8 cellular contexts compared by ENCODE assay signal in genomic region chr7:27173412-27174076, GRCh38. TPM values are rescaled to one million over a fixed set of nuclear protein-coding genes. Genes with fewer than 3 reads are reported as not detected.
DNase-seq lines count a peak whose midpoint lies in the region; ATAC-seq and TF ChIP-seq lines count a peak whose summit lies in the region.

No MANE protein-coding gene starts in this region.

- intact Hi-C loops in activated T-helper 2 cell treated with anti-CD3 and anti-CD28 coated beads, Interferon-gamma antibody, Interleukin-2, Interleukin-4, amounts not matched to agents 10 μg/mL and 5 μg/mL and 100 μg/mL, durations not matched to agents 14 hours and 24 hours and 36 hours (cut with micrococcal nuclease), result no loop called here

- no peak for TF ChIP-seq RAD21 in neural cell (conservative IDR thresholded peaks at IDR 0.05)

- H3K4me3 Mint-ChIP-seq in effector memory CD8-positive, alpha-beta T cell, result peak overlapping the region; percentile 76 to 77
- no peak overlapping the region for H3K4me3 Mint-ChIP-seq in activated T-helper 2 cell treated with anti-CD3 and anti-CD28 coated beads, Interferon-gamma antibody, Interleukin-2, Interleukin-4, amounts not matched to agents 10 μg/mL and 5 μg/mL and 100 μg/mL, durations not matched to agents 14 hours and 24 hours and 36 hours (ENCODE audit: low read depth)

- H3F3A ChIP-seq in neural cell (ENCODE audit: insufficient read depth, low read length, poor library complexity, severe bottlenecking), result no peaks in the 10 kb centered on the region

- H3K27ac ChIP-seq in neural cell (ENCODE audit: low read length), result no peak overlapping the region

- H3K79me2 ChIP-seq in neural cell (replicated peaks; ENCODE audit: insufficient read depth, low read length), result no peaks in the 10 kb centered on the region

- peaks cover 66 to 91% of the 10 kb centered on the region in 2 donors for H3K27me3 Mint-ChIP-seq in effector memory CD8-positive, alpha-beta T cell
- peaks cover 60% of the 10 kb centered on the region for H3K27me3 Mint-ChIP-seq in activated T-helper 2 cell treated with anti-CD3 and anti-CD28 coated beads, Interferon-gamma antibody, Interleukin-2, Interleukin-4, amounts not matched to agents 10 μg/mL and 5 μg/mL and 100 μg/mL, durations not matched to agents 14 hours and 24 hours and 36 hours (ENCODE audit: low read depth)

- TF ChIP-seq EP300 in neural cell (conservative IDR thresholded peaks at IDR 0.05; ENCODE audit: poor library complexity, severe bottlenecking), result no peak

- H2AFZ ChIP-seq in neural cell (ENCODE audit: low read depth, low read length), result no peak overlapping the region

- H3K36me3 Mint-ChIP-seq in effector memory CD8-positive, alpha-beta T cell (ENCODE audit: insufficient read depth), result peaks cover 22% of the 10 kb centered on the region
- H3K36me3 Mint-ChIP-seq in activated T-helper 2 cell treated with anti-CD3 and anti-CD28 coated beads, Interferon-gamma antibody, Interleukin-2, Interleukin-4, amounts not matched to agents 10 μg/mL and 5 μg/mL and 100 μg/mL, durations not matched to agents 14 hours and 24 hours and 36 hours (ENCODE audit: low read depth), result no peaks in the 10 kb centered on the region

- H3K9ac ChIP-seq in neural cell (ENCODE audit: low read length), result no peak overlapping the region

- peak; percentile 83 for DNase-seq in DMS 273 (lab: John Stamatoyannopoulos, UW; ENCODE audit: unreplicated experiment)
- DNase-seq in DMS 273 treated with DMSO at 0.1 percent for 48 hours (lab: John Stamatoyannopoulos, UW), result no peak
- DNase-seq in NCI-H2171 treated with DMSO at 0.1 percent for 48 hours (lab: John Stamatoyannopoulos, UW), result peak; percentile 42
- peak in 1 of 3 experiments; percentile 37 for DNase-seq in effector memory CD8-positive, alpha-beta T cell
- no peak for DNase-seq in H4 (ENCODE audit: low spot score)
- DNase-seq in SIG-M5 (lab: John Stamatoyannopoulos, UW), result no peak
- no peak for DNase-seq in activated T-helper 2 cell treated with anti-CD3 and anti-CD28 coated beads, Interferon-gamma antibody, Interleukin-2, Interleukin-4, amounts not matched to agents 10 μg/mL and 5 μg/mL and 100 μg/mL, durations not matched to agents 14 hours and 24 hours and 36 hours (ENCODE audit: low spot score)

- peak; percentile 77 for ATAC-seq in effector memory CD8-positive, alpha-beta T cell (replicated peaks)

- TF ChIP-seq CTCF in neural cell (IDR thresholded peaks at IDR 0.05; ENCODE audit: poor library complexity, severe bottlenecking), result no peak

- peaks cover 17 to 24% of the 10 kb centered on the region in 2 donors for H3K4me1 Mint-ChIP-seq in effector memory CD8-positive, alpha-beta T cell (ENCODE audit: low read depth in 2 of 2)
- peaks cover 2% of the 10 kb centered on the region for H3K4me1 Mint-ChIP-seq in activated T-helper 2 cell treated with anti-CD3 and anti-CD28 coated beads, Interferon-gamma antibody, Interleukin-2, Interleukin-4, amounts not matched to agents 10 μg/mL and 5 μg/mL and 100 μg/mL, durations not matched to agents 14 hours and 24 hours and 36 hours (ENCODE audit: low read depth)

- peaks cover 7% of the 10 kb centered on the region for H3K9me3 ChIP-seq in neural cell (ENCODE audit: low read length)

- no peak overlapping the region for H3K27ac Mint-ChIP-seq in effector memory CD8-positive, alpha-beta T cell
- no peak overlapping the region for H3K27ac Mint-ChIP-seq in activated T-helper 2 cell treated with anti-CD3 and anti-CD28 coated beads, Interferon-gamma antibody, Interleukin-2, Interleukin-4, amounts not matched to agents 10 μg/mL and 5 μg/mL and 100 μg/mL, durations not matched to agents 14 hours and 24 hours and 36 hours

- no peaks in the 10 kb centered on the region for H4K20me1 ChIP-seq in neural cell (ENCODE audit: insufficient read depth)

- no peaks in the 10 kb centered on the region for H3K9me2 ChIP-seq in neural cell (ENCODE audit: insufficient read depth, low read length)

- H3K27me3 ChIP-seq in neural cell (ENCODE audit: insufficient read depth, low read depth, low read length), result peaks cover 100% of the 10 kb centered on the region

- no peaks in the 10 kb centered on the region for H3K36me3 ChIP-seq in neural cell (ENCODE audit: insufficient read depth, low read length)

- H3K4me2 ChIP-seq in neural cell (ENCODE audit: low read length), result no peak overlapping the region

- H3K9me3 Mint-ChIP-seq in effector memory CD8-positive, alpha-beta T cell, result no peaks in the 10 kb centered on the region
- no peaks in the 10 kb centered on the region for H3K9me3 Mint-ChIP-seq in activated T-helper 2 cell treated with anti-CD3 and anti-CD28 coated beads, Interferon-gamma antibody, Interleukin-2, Interleukin-4, amounts not matched to agents 10 μg/mL and 5 μg/mL and 100 μg/mL, durations not matched to agents 14 hours and 24 hours and 36 hours

- peak overlapping the region; percentile 52 for H3K4me3 ChIP-seq in neural cell (ENCODE audit: low read length)

TF ChIP-seq in neural cell, 6 proteins besides CTCF, POLR2A, EP300 and RAD21:
- TF ChIP-seq EZH2 (IDR thresholded peaks at IDR 0.05; ENCODE audit: borderline replicate concordance, insufficient read depth, low read length, poor library complexity, severe bottlenecking) (peak; percentile 29), SMC3 (conservative IDR thresholded peaks at IDR 0.05; ENCODE audit: poor library complexity) (no peak)

RNA-seq across cellular contexts. Expression of gene HOXA10, which starts 0.6 kb away (rescaled TPM):
- polyA plus RNA-seq in neural cell, result not detected in 2 replicates
- not detected in 2 replicates for polyA minus RNA-seq in neural cell
- total RNA-seq in H4 (2014; rRNA removed; shearing (Covaris generic)), result 2.0 and 6.1 TPM in 2 replicates
- not detected in 2 replicates for total RNA-seq in activated T-helper 2 cell treated with anti-CD3 and anti-CD28 coated beads, Interferon-gamma antibody, Interleukin-2, Interleukin-4, amounts not matched to agents 10 μg/mL and 5 μg/mL and 100 μg/mL, durations not matched to agents 14 hours and 24 hours and 36 hours

RNA-seq across cellular contexts. Expression of gene HOXA9, which starts 8.2 kb away (rescaled TPM):
- not detected in 2 replicates for polyA plus RNA-seq in neural cell
- polyA minus RNA-seq in neural cell, result not detected in 2 replicates
- total RNA-seq in H4 (2014; rRNA removed; shearing (Covaris generic)), result 0.17 and 0.18 TPM in 2 replicates
- not detected in 2 replicates for total RNA-seq in activated T-helper 2 cell treated with anti-CD3 and anti-CD28 coated beads, Interferon-gamma antibody, Interleukin-2, Interleukin-4, amounts not matched to agents 10 μg/mL and 5 μg/mL and 100 μg/mL, durations not matched to agents 14 hours and 24 hours and 36 hours

RNA-seq across cellular contexts. Expression of gene HOXA11, which starts 11.5 kb away (rescaled TPM):
- not detected in 2 replicates for polyA plus RNA-seq in neural cell
- polyA minus RNA-seq in neural cell, result not detected in 2 replicates
- total RNA-seq in H4 (2014; rRNA removed; shearing (Covaris generic)), result 0.27 and 0.52 TPM in 2 replicates
- not detected in 2 replicates for total RNA-seq in activated T-helper 2 cell treated with anti-CD3 and anti-CD28 coated beads, Interferon-gamma antibody, Interleukin-2, Interleukin-4, amounts not matched to agents 10 μg/mL and 5 μg/mL and 100 μg/mL, durations not matched to agents 14 hours and 24 hours and 36 hours

RNA-seq across cellular contexts. Expression of gene HOXA7, which starts 17.1 kb away (rescaled TPM):
- not detected in 2 replicates for polyA plus RNA-seq in neural cell
- not detected in 2 replicates for polyA minus RNA-seq in neural cell
- total RNA-seq in H4 (2014; rRNA removed; shearing (Covaris generic)), result 2.0 and 2.2 TPM in 2 replicates
- total RNA-seq in activated T-helper 2 cell treated with anti-CD3 and anti-CD28 coated beads, Interferon-gamma antibody, Interleukin-2, Interleukin-4, amounts not matched to agents 10 μg/mL and 5 μg/mL and 100 μg/mL, durations not matched to agents 14 hours and 24 hours and 36 hours, result not detected in 2 replicates

RNA-seq across cellular contexts. Expression of gene HOXA3, which starts 21.2 kb away (rescaled TPM):
- not detected in 2 replicates for polyA plus RNA-seq in neural cell
- polyA minus RNA-seq in neural cell, result not detected in 2 replicates
- 1.1 and 5.5 TPM in 2 replicates for total RNA-seq in H4 (2014; rRNA removed; shearing (Covaris generic))
- not detected in 2 replicates for total RNA-seq in activated T-helper 2 cell treated with anti-CD3 and anti-CD28 coated beads, Interferon-gamma antibody, Interleukin-2, Interleukin-4, amounts not matched to agents 10 μg/mL and 5 μg/mL and 100 μg/mL, durations not matched to agents 14 hours and 24 hours and 36 hours

Comparison
In these comparisons a context has a peak if more than half of its experiments do, and no peak if none do; other contexts are left out.
1. DNase-seq: peak in DMS 273 (single experiment) and NCI-H2171 treated with DMSO at 0.1 percent for 48 hours (single experiment); none in DMS 273 treated with DMSO at 0.1 percent for 48 hours (single experiment), H4 (single experiment), SIG-M5 (single experiment) and activated T-helper 2 cell treated with anti-CD3 and anti-CD28 coated beads, Interferon-gamma antibody, Interleukin-2, Interleukin-4, amounts not matched to agents 10 μg/mL and 5 μg/mL and 100 μg/mL, durations not matched to agents 14 hours and 24 hours and 36 hours (single experiment).